ENCODE assay signal across 8 cellular contexts in the genomic region with DNA sequence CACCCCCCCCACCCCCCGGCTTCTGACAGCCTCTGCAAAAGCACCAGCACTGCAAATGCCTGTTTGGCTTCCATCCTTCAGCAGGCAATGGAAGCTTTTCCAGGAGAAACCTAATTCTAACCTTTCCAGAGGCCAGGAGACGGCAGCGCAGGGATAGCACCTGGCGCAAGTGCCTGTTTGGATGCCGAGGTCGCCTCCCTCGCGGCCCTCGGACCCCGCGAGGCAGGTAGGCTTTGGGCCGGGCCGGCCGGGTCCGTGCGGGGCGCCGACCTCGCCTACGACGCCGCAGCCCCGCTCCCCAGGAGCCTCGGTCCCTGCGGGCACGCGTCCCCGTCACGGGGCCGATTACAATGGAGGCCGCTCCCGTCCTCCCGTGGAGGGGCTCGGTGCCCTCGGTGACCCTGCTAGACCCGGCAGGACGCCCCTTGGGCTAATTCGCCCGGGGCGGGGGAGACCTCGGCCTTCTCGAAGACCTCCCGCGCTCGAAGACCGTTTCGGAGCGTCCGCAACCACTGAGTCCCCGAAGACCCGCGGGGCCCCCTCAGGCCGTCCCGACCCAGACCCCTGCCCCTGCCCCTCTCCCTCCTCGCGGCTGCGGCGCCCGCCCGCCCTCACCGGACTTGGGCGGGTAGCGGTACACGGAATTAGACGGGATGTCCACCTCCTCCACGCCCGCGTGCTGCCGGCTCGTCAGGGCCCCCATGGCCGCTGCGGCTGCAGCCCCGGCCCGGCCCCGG. TPM values are rescaled to one million over a fixed set of nuclear protein-coding genes. Genes with fewer than 3 reads are reported as not detected.
A peak's percentile ranks its signal among the peaks of the same experiment; 100 is the strongest.
DNase-seq lines count a peak whose midpoint lies in the region; ATAC-seq and TF ChIP-seq lines count a peak whose summit lies in the region.

No MANE protein-coding gene starts in this region.

- TF ChIP-seq CTCF in Panc1 (IDR thresholded peaks at IDR 0.05) (no peak), endodermal cell (conservative IDR thresholded peaks at IDR 0.05) (no peak), foreskin keratinocyte (conservative IDR thresholded peaks at IDR 0.05) (no peak)

- no peak overlapping the region for H3K9ac ChIP-seq in endodermal cell (ENCODE audit: extremely low read depth, low read length, poor library complexity, severe bottlenecking)
- H3K9ac ChIP-seq in neuronal stem cell (ENCODE audit: low read depth, low read length, poor library complexity) = peak overlapping the region; percentile 90

- H3K4me3 ChIP-seq in Panc1 (ENCODE audit: low read depth in 2 of 2, low read length in 2 of 2) = peak overlapping the region; percentile 43 to 63
- peak overlapping the region; percentile 49 for H3K4me3 ChIP-seq in endodermal cell (ENCODE audit: low read length)
- H3K4me3 ChIP-seq in neuronal stem cell (ENCODE audit: low read length in 2 of 2) = peak overlapping the region; percentile 68 to 86

- intact Hi-C loops in Panc1 (cut with micrococcal nuclease; ENCODE audit: unreplicated experiment) = no loop called here

- H3K9me3 ChIP-seq in Panc1 (ENCODE audit: control insufficient read depth, insufficient read depth, low read depth, low read length) (no peaks in the 10 kb centered on the region), endodermal cell (ENCODE audit: control insufficient read depth, low read length) (no peaks in the 10 kb centered on the region), neuronal stem cell (replicated peaks in 1 of 2; ENCODE audit: control insufficient read depth in 2 of 2, insufficient read depth in 1 of 2, low read depth in 1 of 2, low read length in 2 of 2) (no peaks in the 10 kb centered on the region)

- CTCF ChIA-PET in Panc1 (lab: Charles Lee) = interaction anchor here (1.2 kb wide), 1 partner anchor 40 kb away, joined by 5 read pairs; no protein-coding TSS in a partner anchor

- ATAC-seq in Panc1 (peak; percentile 42), GM19455 (IDR thresholded peaks at IDR 0.05; ENCODE audit: unreplicated experiment) (no peak), foreskin keratinocyte (no peak)

- H3K23ac ChIP-seq in neuronal stem cell (ENCODE audit: low read depth, low read length, poor library complexity) = peak overlapping the region; percentile 34

- peak overlapping the region; percentile 87 for H2AFZ ChIP-seq in neuronal stem cell (ENCODE audit: low read length)

- H2AK5ac ChIP-seq in neuronal stem cell (ENCODE audit: low read depth, low read length) = peak overlapping the region; percentile 98

- H3K27ac Mint-ChIP-seq in endodermal cell = no peak overlapping the region

- H4K8ac ChIP-seq in neuronal stem cell (ENCODE audit: low read depth, low read length) = no peak overlapping the region

- POLR2A ChIA-PET in Panc1 (lab: Charles Lee) = interaction anchor here (0.7 kb wide), 1 partner anchor 23 kb away, joined by 10 read pairs; no protein-coding TSS in a partner anchor

- no TSS peak for BruUV-seq in Panc1 (replicated peaks; lab: Mats Ljungman, UMichigan)

- no peaks in the 10 kb centered on the region for H3K36me3 ChIP-seq in Panc1 (ENCODE audit: control insufficient read depth, insufficient read depth, low read length)
- no peaks in the 10 kb centered on the region for H3K36me3 ChIP-seq in endodermal cell (ENCODE audit: control insufficient read depth, insufficient read depth, low read length)
- H3K36me3 ChIP-seq in neuronal stem cell (replicated peaks in 1 of 2; ENCODE audit: control insufficient read depth in 2 of 2, insufficient read depth in 2 of 2, low read length in 2 of 2) = no peaks in the 10 kb centered on the region

- H2BK120ac ChIP-seq in neuronal stem cell (ENCODE audit: low read depth, low read length) = no peak overlapping the region

- H3K27ac ChIP-seq in Panc1 (ENCODE audit: low read length) (no peak overlapping the region), endodermal cell (ENCODE audit: low read depth, low read length) (no peak overlapping the region), neuronal stem cell (replicated peaks; ENCODE audit: low read length) (no peak overlapping the region), foreskin keratinocyte (no peak overlapping the region)

- H4K91ac ChIP-seq in neuronal stem cell (ENCODE audit: low read depth, low read length, poor library complexity) = no peak overlapping the region

- H3K27me3 Mint-ChIP-seq in endodermal cell (ENCODE audit: insufficient read depth) = peaks cover 61% of the 10 kb centered on the region

- H3K4me2 ChIP-seq in neuronal stem cell (ENCODE audit: insufficient read depth, low read length, poor library complexity, severe bottlenecking) = peak overlapping the region; percentile 91

- DNase-seq in DMS 273 (lab: John Stamatoyannopoulos, UW; ENCODE audit: unreplicated experiment) (peak; percentile 42), DMS 273 treated with DMSO at 0.1 percent for 48 hours (lab: John Stamatoyannopoulos, UW) (no peak), Panc1 (ENCODE audit: low read depth, low spot score) (no peak), endodermal cell (peak; percentile 82), neuronal stem cell (ENCODE audit: low spot score) (no peak), foreskin keratinocyte (no peak), OCI-M2 (lab: John Stamatoyannopoulos, UW; ENCODE audit: unreplicated experiment) (no peak)

- no peaks in the 10 kb centered on the region for H3K36me3 Mint-ChIP-seq in endodermal cell (ENCODE audit: low read depth)

- H3K18ac ChIP-seq in neuronal stem cell (ENCODE audit: low read length) = peak overlapping the region; percentile 97

- H3K4ac ChIP-seq in neuronal stem cell (ENCODE audit: low read length) = no peak overlapping the region

- in situ Hi-C loops in Panc1 (cut with HindIII; ENCODE audit: low pct_unique_long_range_greater_than_20kb, low sequenced_read_pairs) = no loop called here

- H3K4me1 ChIP-seq in Panc1 (ENCODE audit: control insufficient read depth, insufficient read depth, low read length) (peaks cover 4% of the 10 kb centered on the region; the same call in 1 of the 2 replicates), endodermal cell (ENCODE audit: control insufficient read depth, insufficient read depth, low read length) (no peaks in the 10 kb centered on the region), neuronal stem cell (ENCODE audit: control insufficient read depth in 2 of 2, insufficient read depth in 1 of 2, low read depth in 1 of 2, low read length in 2 of 2) (peaks cover 5% of the 10 kb centered on the region in 2 donors), foreskin keratinocyte (no peaks in the 10 kb centered on the region)

- WGBS in endodermal cell (ENCODE audit: insufficient coverage in 1 of 2, insufficient read length in 1 of 2), 2 experiments = 3 to 6% methylated on average over 26 to 75 of the region's 75 CpGs
- no CpG with 5 or more reads among the region's 75 CpGs for WGBS in neuronal stem cell (ENCODE audit: extremely low coverage in 2 of 2, insufficient read length in 2 of 2, insufficient replicate concordance in 1 of 2), 2 donors

- peak overlapping the region; percentile 49 for H3K4me3 Mint-ChIP-seq in endodermal cell

- peak overlapping the region; percentile 65 for H2BK15ac ChIP-seq in neuronal stem cell (ENCODE audit: low read length)

- no peak overlapping the region for H2BK5ac ChIP-seq in neuronal stem cell (ENCODE audit: low read length)

- no peaks in the 10 kb centered on the region for H3K79me1 ChIP-seq in neuronal stem cell (ENCODE audit: low read depth, low read length)

- no peak overlapping the region for H3K14ac ChIP-seq in neuronal stem cell (ENCODE audit: low read length)

- H3K9me3 Mint-ChIP-seq in endodermal cell = no peaks in the 10 kb centered on the region

- peak overlapping the region; percentile 77 for H2BK12ac ChIP-seq in neuronal stem cell (ENCODE audit: low read length)

- peaks cover 14% of the 10 kb centered on the region for H3K27me3 ChIP-seq in Panc1 (ENCODE audit: control insufficient read depth, insufficient read depth, low read length)
- peaks cover 68% of the 10 kb centered on the region for H3K27me3 ChIP-seq in endodermal cell (ENCODE audit: control insufficient read depth, insufficient read depth, low read length, poor library complexity, severe bottlenecking)
- H3K27me3 ChIP-seq in neuronal stem cell (ENCODE audit: control insufficient read depth in 3 of 3, insufficient read depth in 3 of 3, low read depth in 1 of 3, low read length in 3 of 3) = peaks cover 0 to 15% (median 0%) of the 10 kb centered on the region in 3 experiments
- peaks cover 74% of the 10 kb centered on the region for H3K27me3 ChIP-seq in foreskin keratinocyte

- H3K4me1 Mint-ChIP-seq in endodermal cell = peaks cover 6% of the 10 kb centered on the region

RNA-seq across cellular contexts. Expression of a gene that starts 0.6 kb away (rescaled TPM):
- total RNA-seq in Panc1 (2021; ENCODE audit: unreplicated experiment) (4.0 TPM), endodermal cell (10 to 100 TPM in 1 of 2 donors, 1 to 10 TPM in 1; 9.6 to 11.2 TPM), foreskin keratinocyte (not detected in 2 replicates)
- 5.6 TPM for polyA plus RNA-seq in Panc1 (2012; ENCODE audit: insufficient read length)
- 18.5 TPM for polyA plus RNA-seq in endodermal cell (2013, experiment 1 of 2)
- 17.5 TPM for polyA plus RNA-seq in endodermal cell (2013, experiment 2 of 2)
- 28.7 TPM for polyA plus RNA-seq in neuronal stem cell (2013, experiment 1 of 2)
- 29.6 TPM for polyA plus RNA-seq in neuronal stem cell (2013, experiment 2 of 2)
- 0.01 TPM in 1 of 2 replicates, not detected in the other for polyA plus RNA-seq in foreskin keratinocyte

RNA-seq across cellular contexts. Expression of a gene that starts 25.4 kb away (rescaled TPM):
- total RNA-seq in Panc1 (2021; ENCODE audit: unreplicated experiment) (30.0 TPM), endodermal cell (10 to 100 TPM; 36.0 to 46.0 TPM), foreskin keratinocyte (40.8 and 47.1 TPM in 2 replicates)
- 63.0 TPM for polyA plus RNA-seq in Panc1 (2012; ENCODE audit: insufficient read length)
- polyA plus RNA-seq in endodermal cell (2013, experiment 1 of 2) = 66.6 TPM
- 76.0 TPM for polyA plus RNA-seq in endodermal cell (2013, experiment 2 of 2)
- 43.3 TPM for polyA plus RNA-seq in neuronal stem cell (2013, experiment 1 of 2)
- polyA plus RNA-seq in neuronal stem cell (2013, experiment 2 of 2) = 46.8 TPM
- polyA plus RNA-seq in foreskin keratinocyte = 85.6 and 89.8 TPM in 2 replicates

Comparison
In these comparisons a context has a peak if more than half of its experiments do, and no peak if none do; other contexts are left out.
1. DNase-seq: peak in DMS 273 (single experiment) and endodermal cell (single experiment); none in DMS 273 treated with DMSO at 0.1 percent for 48 hours (single experiment), Panc1 (single experiment), neuronal stem cell (single experiment), foreskin keratinocyte (0 of 2) and OCI-M2 (single experiment).
2. Peak in every context shown above with its lines, with median percentiles within 50 percentile points of each other: H3K4me3 ChIP-seq.